Comparison of ENCODE assay signal across 25 cellular contexts in the genomic region with DNA sequence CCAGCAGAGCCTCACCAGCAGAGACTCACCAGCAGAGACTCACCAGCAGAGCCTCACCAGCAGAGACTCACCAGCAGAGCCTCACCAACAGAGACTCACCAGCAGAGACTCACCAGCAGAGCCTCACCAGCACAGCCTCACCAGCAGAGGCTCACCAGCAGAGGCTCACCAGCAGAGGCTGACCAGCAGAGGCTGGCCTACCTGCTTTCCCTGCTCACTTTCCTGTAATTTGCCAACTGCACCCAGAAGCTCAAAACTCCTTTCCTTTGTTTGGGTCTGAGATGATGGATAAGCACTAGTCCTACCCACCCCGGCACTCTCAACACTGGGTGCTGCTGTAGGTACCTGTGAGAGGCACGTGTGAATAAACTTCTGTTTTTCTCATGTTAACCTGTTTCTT. TPM values are rescaled to one million over a fixed set of nuclear protein-coding genes. Genes with fewer than 3 reads are reported as not detected.
A peak's percentile ranks its signal among the peaks of the same experiment; 100 is the strongest.
DNase-seq lines count a peak whose midpoint lies in the region; ATAC-seq and TF ChIP-seq lines count a peak whose summit lies in the region.
"Had no signal": no experiment of that assay in that cellular context is flagged by ENCODE, and none has a peak within 500 bp of the region (broad histone marks: within the 10 kb centered on the region; RNA-seq: fewer than 3 reads in every experiment).

No MANE protein-coding gene starts in this region.

- no peak overlapping the region for H3K18ac ChIP-seq in IMR-90 (ENCODE audit: low read depth, low read length)

- no peak overlapping the region for H4K91ac ChIP-seq in IMR-90 (ENCODE audit: insufficient read depth, low read depth, low read length)

- in situ Hi-C loops in IMR-90 (cut with MboI; ENCODE audit: low sequenced_read_pairs), result no loop called here

- TF ChIP-seq RAD21 in IMR-90 (IDR thresholded peaks at IDR 0.05; ENCODE audit: low read length), result no peak

- no peak for DNase-seq in activated T-cell treated with anti-CD3 and anti-CD28 coated beads, Interleukin-2, amount 50 U/mL, for 24 hours
- DNase-seq in activated T-cell treated with anti-CD3 and anti-CD28 coated beads, Interleukin-2, amount 50 U/mL, for 48 hours, result no peak
- no peak for DNase-seq in IMR-90
- DNase-seq in chondrocyte (ENCODE audit: low spot score), result peak; percentile 12
- DNase-seq in suprapubic skin (ENCODE audit: low spot score in 2 of 2), result peak; percentile 24 to 44
- no peak for DNase-seq in C1 segment of cervical spinal cord (lab: John Stamatoyannopoulos, UW)
- DNase-seq: Caco-2, DMS 273 treated with DMSO at 0.1 percent for 48 hours, DMS79 treated with DMSO at 0.1 percent for 48 hours, GM23248, KBM-7, NCI-H1105, NCI-H146, NCI-H2029, NCI-H2227 treated with DMSO at 0.1 percent for 48 hours, NCI-H510A, PC-9, RPMI8226, SHP77 treated with DMSO at 0.1 percent for 48 hours had no signal

- no peaks in the 10 kb centered on the region for H3K79me1 ChIP-seq in IMR-90 (ENCODE audit: low read depth in 1 of 2, low read length in 2 of 2)

- no peaks in the 10 kb centered on the region; the same call in none of the 2 replicates for H3K27me3 ChIP-seq in IMR-90 (ENCODE audit: control insufficient read depth, insufficient read depth, low read length)
- H3K27me3 ChIP-seq in suprapubic skin, result peaks cover 17% of the 10 kb centered on the region

- H2AK9ac ChIP-seq in IMR-90 (replicated peaks; ENCODE audit: low read depth, low read length, poor library complexity), result peak overlapping the region; percentile 46

- no TSS peak for BruUV-seq in IMR-90 (replicated peaks; lab: Mats Ljungman, UMichigan)

- H4K8ac ChIP-seq in IMR-90 (ENCODE audit: low read depth in 2 of 2, low read length in 2 of 2), result no peak overlapping the region

- H3K4me3 Mint-ChIP-seq in activated T-cell treated with anti-CD3 and anti-CD28 coated beads, Interleukin-2, amount 50 U/mL, for 24 hours, result peak overlapping the region; percentile 61
- H3K4me3 Mint-ChIP-seq in chondrocyte (ENCODE audit: unreplicated experiment), result no peak overlapping the region
- H3K4me3 Mint-ChIP-seq: B cell; CD4-positive, alpha-beta T cell had no signal

- H3K4me3 ChIP-seq in IMR-90 (ENCODE audit: insufficient read depth, low read depth, low read length) (no peak overlapping the region), suprapubic skin (no peak overlapping the region)
- H3K4me3 ChIP-seq: A549, GM23248, HAP-1, PC-9, SK-N-MC had no signal

- dilution Hi-C loops in IMR-90 (cut with HindIII; ENCODE audit: low sequenced_read_pairs, unreplicated experiment), result no loop called here

- H3K9me1 ChIP-seq in IMR-90 (ENCODE audit: insufficient read depth, low read length), result no peaks in the 10 kb centered on the region

- TF ChIP-seq CTCF in IMR-90 (conservative IDR thresholded peaks at IDR 0.05; ENCODE audit: low read depth, low read length) (no peak), chondrocyte (IDR thresholded peaks at IDR 0.05) (no peak), suprapubic skin (IDR thresholded peaks at IDR 0.05) (no peak)

- H2BK20ac ChIP-seq in IMR-90 (ENCODE audit: low read depth, low read length), result no peak overlapping the region

- CTCF ChIA-PET in IMR-90 (lab: Yijun Ruan, JAX), result interaction anchor here (1.5 kb wide), 1 partner anchor 9 kb away, joined by 7 read pairs; no protein-coding TSS in a partner anchor

- ATAC-seq in IMR-90 (ENCODE audit: low read depth), result no peak
- no peak for ATAC-seq in GM19452 (IDR thresholded peaks at IDR 0.05; ENCODE audit: unreplicated experiment)

- POLR2A ChIA-PET in IMR-90 (lab: Charles Lee; ENCODE audit: unreplicated experiment), result no interaction called here

- no peak overlapping the region for H2AK5ac ChIP-seq in IMR-90 (ENCODE audit: low read depth, low read length)

- H3K9me3 ChIP-seq in IMR-90 (ENCODE audit: control insufficient read depth, insufficient read depth, low read length), result no peaks in the 10 kb centered on the region
- no peaks in the 10 kb centered on the region for H3K9me3 ChIP-seq in suprapubic skin
- H3K9me3 ChIP-seq: A549, Caco-2, HAP-1 had no signal

- no peak overlapping the region; the same call in 1 of the 2 replicates for H3K4ac ChIP-seq in IMR-90 (ENCODE audit: low read depth, low read length)

- peak overlapping the region; percentile 86 for H3K27ac Mint-ChIP-seq in activated T-cell treated with anti-CD3 and anti-CD28 coated beads, Interleukin-2, amount 50 U/mL, for 24 hours
- H3K27ac Mint-ChIP-seq in chondrocyte (ENCODE audit: unreplicated experiment), result no peak overlapping the region
- H3K27ac Mint-ChIP-seq: B cell; CD4-positive, alpha-beta T cell had no signal

- H3K4me1 Mint-ChIP-seq in activated T-cell treated with anti-CD3 and anti-CD28 coated beads, Interleukin-2, amount 50 U/mL, for 24 hours (ENCODE audit: low read depth), result peaks cover 45% of the 10 kb centered on the region
- H3K4me1 Mint-ChIP-seq in chondrocyte (ENCODE audit: low read depth), result no peaks in the 10 kb centered on the region
- H3K4me1 Mint-ChIP-seq: B cell had no signal

- intact Hi-C loops in IMR-90 (cut with micrococcal nuclease), result no loop called here

- no peak overlapping the region; the same call in 1 of the 2 replicates for H3K14ac ChIP-seq in IMR-90 (replicated peaks; ENCODE audit: low read depth, low read length)

- H3K23ac ChIP-seq in IMR-90 (ENCODE audit: low read depth, low read length), result no peak overlapping the region

- H4K5ac ChIP-seq in IMR-90 (ENCODE audit: low read depth, low read length), result no peak overlapping the region

- no peaks in the 10 kb centered on the region for H3K36me3 Mint-ChIP-seq in activated T-cell treated with anti-CD3 and anti-CD28 coated beads, Interleukin-2, amount 50 U/mL, for 24 hours (ENCODE audit: low read depth)
- H3K36me3 Mint-ChIP-seq in chondrocyte (ENCODE audit: low read depth), result no peaks in the 10 kb centered on the region

- whole genome bisulfite sequencing in IMR-90 (ENCODE audit: extremely low coverage in 2 of 2, insufficient read length in 1 of 2), 2 experiments, result no CpG with 5 or more reads among the region's 2 CpGs
- WGBS in suprapubic skin, result 78% methylated on average over 2 of the region's 2 CpGs

- no peak overlapping the region for H3K9ac ChIP-seq in IMR-90 (ENCODE audit: low read depth, low read length)
- H3K9ac ChIP-seq: GM23248 had no signal

- TF ChIP-seq EP300 in suprapubic skin (IDR thresholded peaks at IDR 0.05), result no peak

- H3K4me1 ChIP-seq in IMR-90 (ENCODE audit: control insufficient read depth, insufficient read depth, low read length) (no peaks in the 10 kb centered on the region), suprapubic skin (no peaks in the 10 kb centered on the region)
- H3K4me1 ChIP-seq: A549, HAP-1 had no signal

- H2BK120ac ChIP-seq in IMR-90 (ENCODE audit: low read depth, low read length), result 0 out of 2 replicates have a peak overlapping the region, but pooled peaks have one; percentile 3

- no peak overlapping the region for H3K4me2 ChIP-seq in IMR-90 (ENCODE audit: low read depth, low read length)
- H3K4me2 ChIP-seq: A549, PC-9 had no signal

- H2BK15ac ChIP-seq in IMR-90 (ENCODE audit: low read depth, low read length), result no peak overlapping the region

- H3K36me3 ChIP-seq in IMR-90 (ENCODE audit: control insufficient read depth, insufficient read depth, low read length), result no peaks in the 10 kb centered on the region
- H3K36me3 ChIP-seq in suprapubic skin, result no peaks in the 10 kb centered on the region
- H3K36me3 ChIP-seq: HAP-1 had no signal

- no peak overlapping the region for H3K56ac ChIP-seq in IMR-90 (ENCODE audit: extremely low read depth, insufficient read depth, low read length)

- TF ChIP-seq POLR2A in IMR-90 (IDR thresholded peaks at IDR 0.05; ENCODE audit: low read depth, low read length) (no peak), suprapubic skin (IDR thresholded peaks at IDR 0.05) (no peak)

- H4K20me1 ChIP-seq in IMR-90 (ENCODE audit: insufficient read depth, low read length), result no peaks in the 10 kb centered on the region

- H3K27me3 Mint-ChIP-seq in activated T-cell treated with anti-CD3 and anti-CD28 coated beads, Interleukin-2, amount 50 U/mL, for 24 hours, result peaks cover 3% of the 10 kb centered on the region
- peaks cover 44% of the 10 kb centered on the region for H3K27me3 Mint-ChIP-seq in chondrocyte (ENCODE audit: low read depth)

- no peak overlapping the region for H2BK5ac ChIP-seq in IMR-90 (ENCODE audit: low read depth, low read length, poor library complexity, severe bottlenecking)

- H3K27ac ChIP-seq in IMR-90 (ENCODE audit: insufficient read depth, low read length), result no peak overlapping the region
- H3K27ac ChIP-seq in suprapubic skin, result no peak overlapping the region
- H3K27ac ChIP-seq: A549, GM23248, PC-9, SK-N-MC had no signal

- no peaks in the 10 kb centered on the region for H3K9me3 Mint-ChIP-seq in activated T-cell treated with anti-CD3 and anti-CD28 coated beads, Interleukin-2, amount 50 U/mL, for 24 hours
- H3K9me3 Mint-ChIP-seq in chondrocyte (ENCODE audit: low read depth), result no peaks in the 10 kb centered on the region
- H3K9me3 Mint-ChIP-seq: CD4-positive, alpha-beta T cell had no signal

- H2AFZ ChIP-seq in IMR-90 (replicated peaks; ENCODE audit: low read length, poor library complexity), result no peak overlapping the region
- H2AFZ ChIP-seq: GM23248, PC-9 had no signal

TF ChIP-seq in IMR-90, 13 proteins besides CTCF, POLR2A, EP300 and RAD21 (continues in another document):
- TF ChIP-seq, protein P1, sequence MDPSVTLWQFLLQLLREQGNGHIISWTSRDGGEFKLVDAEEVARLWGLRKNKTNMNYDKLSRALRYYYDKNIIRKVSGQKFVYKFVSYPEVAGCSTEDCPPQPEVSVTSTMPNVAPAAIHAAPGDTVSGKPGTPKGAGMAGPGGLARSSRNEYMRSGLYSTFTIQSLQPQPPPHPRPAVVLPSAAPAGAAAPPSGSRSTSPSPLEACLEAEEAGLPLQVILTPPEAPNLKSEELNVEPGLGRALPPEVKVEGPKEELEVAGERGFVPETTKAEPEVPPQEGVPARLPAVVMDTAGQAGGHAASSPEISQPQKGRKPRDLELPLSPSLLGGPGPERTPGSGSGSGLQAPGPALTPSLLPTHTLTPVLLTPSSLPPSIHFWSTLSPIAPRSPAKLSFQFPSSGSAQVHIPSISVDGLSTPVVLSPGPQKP (IDR thresholded peaks at IDR 0.05; ENCODE audit: borderline replicate concordance, low read depth, low read length), result no peak
- no peak for TF ChIP-seq FOS (IDR thresholded peaks at IDR 0.05; ENCODE audit: low read depth, low read length)
- TF ChIP-seq USF2 (IDR thresholded peaks at IDR 0.05; ENCODE audit: low read depth, low read length), result no peak
- no peak for TF ChIP-seq RFX5 (IDR thresholded peaks at IDR 0.05; ENCODE audit: low read depth, low read length)

RNA-seq across cellular contexts. Expression of gene PXDN, which starts 36.4 kb away (rescaled TPM):
- total RNA-seq in IMR-90 (2012; rRNA removed), result 148 and 153 TPM in 2 replicates
- 268 and 332 TPM in 2 replicates for polyA plus RNA-seq in IMR-90 (2012; rRNA removed)
- 300 and 432 TPM in 2 replicates for polyA plus RNA-seq in IMR-90 (2012; cell fraction: cytosol; rRNA removed)
- polyA plus RNA-seq in IMR-90 (2012; cell fraction: nucleus; rRNA removed; ENCODE audit: low replicate concordance), result 369 and 399 TPM in 2 replicates
- 499 to 576 TPM (median 571 TPM) in 3 replicates for total RNA-seq in chondrocyte
- 1 to 10 TPM; 7.0 to 9.5 (median 9.4) TPM for total RNA-seq in suprapubic skin

Comparison
In these comparisons a context has a peak if more than half of its experiments do, and no peak if none do; other contexts are left out.
1. DNase-seq: peak in chondrocyte (single experiment) and suprapubic skin (2 of 2); none in activated T-cell treated with anti-CD3 and anti-CD28 coated beads, Interleukin-2, amount 50 U/mL, for 24 hours (single experiment), activated T-cell treated with anti-CD3 and anti-CD28 coated beads, Interleukin-2, amount 50 U/mL, for 48 hours (0 of 2), IMR-90 (single experiment) and C1 segment of cervical spinal cord (0 of 14).
2. RNA of gene PXDN, which starts 36.4 kb away (total RNA-seq): 499 to 576 TPM in chondrocyte and 148 to 153 TPM in IMR-90; 7.0 to 9.5 TPM in suprapubic skin; every median in the first group is over 10 times any median in the second.